In the genomic region with DNA sequence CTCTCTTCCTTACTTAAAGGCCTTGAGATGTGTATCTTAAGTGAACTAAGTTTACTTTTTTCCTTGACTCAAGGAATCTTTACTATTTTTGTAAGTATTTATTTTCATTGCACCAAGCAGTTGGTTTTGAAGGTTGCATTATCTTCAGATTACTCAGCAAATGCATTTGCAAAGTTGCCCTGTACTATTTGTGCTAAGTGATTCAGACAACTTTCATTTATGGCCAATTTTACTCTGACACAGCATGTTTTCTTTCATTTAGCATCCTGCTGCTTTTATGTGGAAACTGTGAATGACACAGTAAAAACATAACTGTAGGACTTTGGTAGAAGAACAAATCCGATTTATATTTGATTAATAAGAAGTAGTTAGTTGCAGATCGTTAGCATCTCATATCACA, we compare ENCODE assay signal across 14 cellular contexts.
DNase-seq lines count a peak whose midpoint lies in the region; ATAC-seq, FAIRE-seq and TF ChIP-seq lines count a peak whose summit lies in the region.
"Had no signal": no experiment of that assay in that cellular context is flagged by ENCODE, and none has a peak within 500 bp of the region (broad histone marks: within the 10 kb centered on the region; RNA-seq: fewer than 3 reads in every experiment).

No MANE protein-coding gene starts in this region.

- H3K4me2 ChIP-seq in endothelial cell of umbilical vein (ENCODE audit: insufficient read depth, low read length), result peak overlapping the region; percentile 74

- H3K36me3 ChIP-seq in endothelial cell of umbilical vein (ENCODE audit: control insufficient read depth in 2 of 2, extremely low read depth in 1 of 2, insufficient read depth in 2 of 2, low read length in 2 of 2), result no peaks in the 10 kb centered on the region

- no peaks in the 10 kb centered on the region for H3K9me3 ChIP-seq in endothelial cell of umbilical vein (replicated peaks; ENCODE audit: control insufficient read depth, insufficient read depth, low read length)

- H3K4me1 ChIP-seq in endothelial cell of umbilical vein (ENCODE audit: control insufficient read depth, extremely low read depth, insufficient read depth, low read length), result peaks cover 21% of the 10 kb centered on the region

- ATAC-seq in GM18868 (IDR thresholded peaks at IDR 0.05; ENCODE audit: unreplicated experiment) (no peak), HG03025 (IDR thresholded peaks at IDR 0.05; ENCODE audit: low FRiP score, unreplicated experiment) (no peak)

- peak overlapping the region; percentile 60 for H3K9ac ChIP-seq in endothelial cell of umbilical vein (replicated peaks; ENCODE audit: extremely low read depth, insufficient read depth, low read length)

- CTCF ChIA-PET in endothelial cell of umbilical vein (lab: Charles Lee), result no interaction called here

- dilution Hi-C loops in endothelial cell of umbilical vein (cut with MboI; ENCODE audit: extremely low pct_ligation_motif_present, low sequenced_read_pairs), result no loop called here

- intact Hi-C loops in endothelial cell of umbilical vein (cut with micrococcal nuclease), result loop anchor here (5.0 to 10.0 kb wide), 4 partner anchors 467 to 1184 kb away; no protein-coding TSS in a partner anchor

- H3K27ac ChIP-seq in endothelial cell of umbilical vein (ENCODE audit: insufficient read depth, low read depth, low read length), result peak overlapping the region; percentile 87

- FAIRE-seq in endothelial cell of umbilical vein (lab: Jason Lieb, UNC), result no peak

- H3K9me1 ChIP-seq in endothelial cell of umbilical vein (replicated peaks; ENCODE audit: control insufficient read depth, extremely low read depth, insufficient read depth, low read length), result no peaks in the 10 kb centered on the region

- no peaks in the 10 kb centered on the region for H3K79me2 ChIP-seq in endothelial cell of umbilical vein (ENCODE audit: control insufficient read depth, insufficient read depth, low read length)

- DNase-seq in AML-193 (lab: John Stamatoyannopoulos, UW) (peak; percentile 8 to 21), NCI-H460 (ENCODE audit: extremely low read depth, low read depth) (peak; percentile 66), endothelial cell of umbilical vein (ENCODE audit: low read depth, low spot score) (peak; percentile 74), non-pigmented ciliary epithelial cell (ENCODE audit: low read depth) (peak; percentile 79), GM10266 (ENCODE audit: extremely low spot score) (no peak)
- DNase-seq in activated CD4-positive, alpha-beta T cell treated with anti-CD3 and anti-CD28 coated beads for 4 hours, result no peak
- DNase-seq: activated CD4-positive, CD25-positive, alpha-beta regulatory T cell; COR-L47; effector CD4-positive, alpha-beta T cell; immature natural killer cell; NCI-H187 treated with DMSO at 0.1 percent for 48 hours; RPMI8226 had no signal

- BruUV-seq in endothelial cell of umbilical vein (replicated peaks; lab: Mats Ljungman, UMichigan), result TSS peak; percentile 82

- H4K20me1 ChIP-seq in endothelial cell of umbilical vein (replicated peaks; ENCODE audit: control insufficient read depth, extremely low read depth, insufficient read depth, low read length), result no peaks in the 10 kb centered on the region

- peaks cover 0 to 2% of the 10 kb centered on the region in 2 experiments for H3K27me3 ChIP-seq in endothelial cell of umbilical vein (ENCODE audit: control insufficient read depth in 2 of 2, insufficient read depth in 2 of 2, low read length in 2 of 2)

- TF ChIP-seq CTCF in endothelial cell of umbilical vein (IDR thresholded peaks at IDR 0.05; ENCODE audit: extremely low read depth in 1 of 2, insufficient read depth in 1 of 2, low read depth in 1 of 2, low read length in 2 of 2) (no peak), GM10266 (IDR thresholded peaks at IDR 0.05; ENCODE audit: control insufficient read depth, insufficient read depth, low read depth, missing control alignments) (no peak)

- POLR2A ChIA-PET in endothelial cell of umbilical vein (lab: Charles Lee), result no interaction called here

- H3K4me3 ChIP-seq in endothelial cell of umbilical vein (replicated peaks in 1 of 3; ENCODE audit: insufficient read depth in 1 of 3, low read depth in 1 of 3, low read length in 3 of 3), result no peak overlapping the region

- no peak overlapping the region for H2AFZ ChIP-seq in endothelial cell of umbilical vein (ENCODE audit: low read depth, low read length)

- no peak for TF ChIP-seq POLR2A in endothelial cell of umbilical vein (IDR thresholded peaks at IDR 0.05; ENCODE audit: low read depth, low read length)

TF ChIP-seq in endothelial cell of umbilical vein, 7 proteins besides CTCF, POLR2A, EP300 and RAD21:
- TF ChIP-seq GATA2 (IDR thresholded peaks at IDR 0.05; ENCODE audit: insufficient read depth, insufficient read length, low read depth, low read length), result no peak
- TF ChIP-seq MYC (IDR thresholded peaks at IDR 0.05; ENCODE audit: low read depth, low read length), result no peak
- TF ChIP-seq EZH2 (IDR thresholded peaks at IDR 0.05; ENCODE audit: borderline replicate concordance, low read depth, low read length, severe bottlenecking), result no peak
- no peak for TF ChIP-seq POLR2AphosphoS5 (IDR thresholded peaks at IDR 0.05; ENCODE audit: insufficient read depth, low read depth, low read length)
- TF ChIP-seq JUN (IDR thresholded peaks at IDR 0.05; ENCODE audit: borderline replicate concordance, insufficient read depth, insufficient read length, low read depth), result no peak
- no peak for TF ChIP-seq MAX (IDR thresholded peaks at IDR 0.05; ENCODE audit: insufficient read depth, insufficient read length)
- no peak for TF ChIP-seq FOS (IDR thresholded peaks at IDR 0.05; ENCODE audit: borderline replicate concordance, insufficient read depth, low read length)

Comparison
In these comparisons a context has a peak if more than half of its experiments do, and no peak if none do; other contexts are left out.
1. DNase-seq: peak in AML-193 (2 of 2), NCI-H460 (single experiment), endothelial cell of umbilical vein (single experiment) and non-pigmented ciliary epithelial cell (single experiment); none in GM10266 (single experiment) and activated CD4-positive, alpha-beta T cell treated with anti-CD3 and anti-CD28 coated beads for 4 hours (0 of 2).